In the genomic region with DNA sequence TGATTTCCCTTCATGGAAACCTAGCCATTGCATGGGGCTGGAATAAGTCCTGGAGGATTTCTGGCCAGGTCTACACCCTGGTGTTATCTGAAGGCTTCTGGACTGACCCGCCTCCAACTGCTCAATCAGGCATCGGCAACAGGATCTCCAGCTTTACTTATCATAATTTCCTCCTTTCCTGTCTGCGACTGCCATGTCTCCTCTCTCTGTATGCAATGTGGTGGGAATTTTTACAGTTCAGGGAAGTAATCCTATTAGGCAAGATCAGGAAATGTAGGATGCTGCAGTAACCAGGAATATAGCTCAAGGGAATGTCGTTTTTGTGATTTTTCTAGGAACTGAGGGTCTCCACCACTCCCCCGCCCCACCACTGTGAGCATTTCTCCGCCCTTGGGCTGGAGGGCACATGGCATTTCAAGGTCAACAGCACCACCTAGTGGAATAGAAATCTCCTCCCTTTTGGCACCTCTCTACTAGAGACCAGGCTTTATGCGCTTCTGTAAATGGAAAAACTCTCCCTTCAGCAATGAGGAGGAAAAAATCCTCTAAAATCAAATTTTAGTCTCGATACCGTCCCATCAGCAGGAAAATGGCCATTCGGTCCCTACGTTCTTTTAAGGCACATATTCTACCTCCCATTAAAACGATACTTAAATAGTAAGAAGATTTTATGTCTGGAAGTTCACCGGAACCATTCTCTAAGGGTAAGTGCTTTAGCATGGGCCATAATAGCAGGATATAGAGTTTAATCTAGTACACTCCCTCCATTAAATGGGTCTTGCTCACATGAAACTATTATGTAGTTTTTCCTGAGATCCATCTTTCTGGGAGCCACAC, we compare ENCODE assay signal across 8 cellular contexts.
A peak's percentile ranks its signal among the peaks of the same experiment; 100 is the strongest.
DNase-seq lines count a peak whose midpoint lies in the region; ATAC-seq and TF ChIP-seq lines count a peak whose summit lies in the region.

No MANE protein-coding gene starts in this region.

- peaks cover 26% of the 10 kb centered on the region for H3K27me3 Mint-ChIP-seq in activated CD8-positive, alpha-beta T cell treated with anti-CD3 and anti-CD28 coated beads, Interleukin-2, amount 10 ng/mL, durations not matched to agents 7 days and 5 days (ENCODE audit: low read depth)
- H3K27me3 Mint-ChIP-seq in nephron (ENCODE audit: low read depth) = no peaks in the 10 kb centered on the region

- H3K27me3 ChIP-seq in esophagus squamous epithelium (peaks cover 0 to 19% (median 0%) of the 10 kb centered on the region in 4 donors), upper lobe of right lung (peaks cover 26% of the 10 kb centered on the region)

- no peak overlapping the region for H3K27ac Mint-ChIP-seq in activated CD8-positive, alpha-beta T cell treated with anti-CD3 and anti-CD28 coated beads, Interleukin-2, amount 10 ng/mL, durations not matched to agents 7 days and 5 days
- H3K27ac Mint-ChIP-seq in nephron = no peak overlapping the region

- TF ChIP-seq CTCF in esophagus squamous epithelium (IDR thresholded peaks at IDR 0.05) = peak; percentile 57 to 78 (median 66)
- TF ChIP-seq CTCF in nephron (IDR thresholded peaks at IDR 0.05; ENCODE audit: unreplicated experiment in 3 of 3) = peak; percentile 47 to 56 (median 51)
- TF ChIP-seq CTCF in upper lobe of right lung (IDR thresholded peaks at IDR 0.05) = peak; percentile 73

- H3K4me1 ChIP-seq in esophagus squamous epithelium = peaks cover 0 to 5% (median 0%) of the 10 kb centered on the region in 3 donors
- H3K4me1 ChIP-seq in upper lobe of right lung = no peaks in the 10 kb centered on the region

- ATAC-seq in HG03196 (IDR thresholded peaks at IDR 0.05; ENCODE audit: unreplicated experiment) (peak; percentile 94), upper lobe of right lung (peak; percentile 86)
- peak; percentile 87 for ATAC-seq in activated CD8-positive, alpha-beta T cell treated with anti-CD3 and anti-CD28 coated beads, Interleukin-2, amount 10 ng/mL, durations not matched to agents 7 days and 5 days

- H3K4me1 Mint-ChIP-seq in activated CD8-positive, alpha-beta T cell treated with anti-CD3 and anti-CD28 coated beads, Interleukin-2, amount 10 ng/mL, durations not matched to agents 7 days and 5 days (ENCODE audit: low read depth) = peaks cover 15% of the 10 kb centered on the region
- H3K4me1 Mint-ChIP-seq in nephron = no peaks in the 10 kb centered on the region

- H3K9me3 ChIP-seq in esophagus squamous epithelium (no peaks in the 10 kb centered on the region), upper lobe of right lung (no peaks in the 10 kb centered on the region)

- WGBS in esophagus squamous epithelium, 2 donors = 33 to 43% methylated on average over 12 to 13 of the region's 13 CpGs

- peak; percentile 1 for DNase-seq in COLO668 (lab: John Stamatoyannopoulos, UW; ENCODE audit: unreplicated experiment)
- DNase-seq in GM19238 (ENCODE audit: insufficient read length, low spot score) = peak; percentile 23
- DNase-seq in NCI-H446 treated with DMSO at 0.1 percent for 48 hours (lab: John Stamatoyannopoulos, UW) = peak; percentile 9
- DNase-seq in activated CD8-positive, alpha-beta T cell treated with anti-CD3 and anti-CD28 coated beads, Interleukin-2, amount 10 ng/mL, durations not matched to agents 7 days and 5 days = peak; percentile 68
- no peak for DNase-seq in esophagus squamous epithelium (lab: John Stamatoyannopoulos, UW)
- no peak for DNase-seq in upper lobe of right lung

- no peak overlapping the region for H3K4me3 ChIP-seq in esophagus squamous epithelium
- no peak overlapping the region for H3K4me3 ChIP-seq in upper lobe of right lung

- no peaks in the 10 kb centered on the region for H3K36me3 Mint-ChIP-seq in activated CD8-positive, alpha-beta T cell treated with anti-CD3 and anti-CD28 coated beads, Interleukin-2, amount 10 ng/mL, durations not matched to agents 7 days and 5 days (ENCODE audit: low read depth)
- no peaks in the 10 kb centered on the region for H3K36me3 Mint-ChIP-seq in nephron (ENCODE audit: low read depth)

- H3K36me3 ChIP-seq in esophagus squamous epithelium (no peaks in the 10 kb centered on the region), upper lobe of right lung (no peaks in the 10 kb centered on the region)

- CTCF ChIA-PET in activated CD8-positive, alpha-beta T cell treated with anti-CD3 and anti-CD28 coated beads, Interleukin-2, amount 10 ng/mL, durations not matched to agents 7 days and 5 days (lab: Charles Lee) = interaction anchor here (0.9 to 6.2 kb wide), 18 partner anchors 9 to 611 kb away, joined by 3 to 90 read pairs (median 5); no protein-coding TSS in a partner anchor

- H3K4me3 Mint-ChIP-seq in activated CD8-positive, alpha-beta T cell treated with anti-CD3 and anti-CD28 coated beads, Interleukin-2, amount 10 ng/mL, durations not matched to agents 7 days and 5 days = no peak overlapping the region
- H3K4me3 Mint-ChIP-seq in nephron = peak overlapping the region in 2 of 3 experiments; percentile 1 to 12

- H3K27ac ChIP-seq in esophagus squamous epithelium = no peak overlapping the region
- no peak overlapping the region for H3K27ac ChIP-seq in upper lobe of right lung

- POLR2A ChIA-PET in activated CD8-positive, alpha-beta T cell treated with anti-CD3 and anti-CD28 coated beads, Interleukin-2, amount 10 ng/mL, durations not matched to agents 7 days and 5 days (lab: Charles Lee) = no interaction called here

- H3K9me3 Mint-ChIP-seq in activated CD8-positive, alpha-beta T cell treated with anti-CD3 and anti-CD28 coated beads, Interleukin-2, amount 10 ng/mL, durations not matched to agents 7 days and 5 days (ENCODE audit: insufficient read depth) = no peaks in the 10 kb centered on the region
- H3K9me3 Mint-ChIP-seq in nephron = peaks cover 17% of the 10 kb centered on the region

- TF ChIP-seq POLR2A in esophagus squamous epithelium (IDR thresholded peaks at IDR 0.05) = no peak

- intact Hi-C loops in esophagus squamous epithelium (cut with DNase I) (no loop called here), upper lobe of right lung (cut with DNase I) (no loop called here)

Comparison
In these comparisons a context has a peak if more than half of its experiments do, and no peak if none do; other contexts are left out.
1. DNase-seq: peak in COLO668 (single experiment), GM19238 (single experiment), NCI-H446 treated with DMSO at 0.1 percent for 48 hours (single experiment) and activated CD8-positive, alpha-beta T cell treated with anti-CD3 and anti-CD28 coated beads, Interleukin-2, amount 10 ng/mL, durations not matched to agents 7 days and 5 days (single experiment); none in esophagus squamous epithelium (single experiment) and upper lobe of right lung (single experiment).
2. Peak in every context shown above with its lines, with median percentiles within 50 percentile points of each other: ATAC-seq and CTCF ChIP-seq.